Comparison of ENCODE assay signal across 26 cellular contexts in genomic region chr10:20986049-20986448, GRCh38.
A peak's percentile ranks its signal among the peaks of the same experiment; 100 is the strongest.
DNase-seq lines count a peak whose midpoint lies in the region; ATAC-seq, FAIRE-seq and TF ChIP-seq lines count a peak whose summit lies in the region.
"Had no signal": no experiment of that assay in that cellular context is flagged by ENCODE, and none has a peak within 500 bp of the region (broad histone marks: within the 10 kb centered on the region; RNA-seq: fewer than 3 reads in every experiment).

No MANE protein-coding gene starts in this region.

- BruUV-seq in HepG2 (replicated peaks; lab: Mats Ljungman, UMichigan) = no TSS peak

- no peak; the same call in 2 of the 3 replicates for ATAC-seq in HepG2
- no peak for ATAC-seq in HG02642 (IDR thresholded peaks at IDR 0.05; ENCODE audit: poor library complexity, unreplicated experiment)
- no peak for ATAC-seq in SK-N-SH treated with all-trans-retinoic acid at 6 μM for 48 hours

- H3K4me2 ChIP-seq in HepG2 (ENCODE audit: low read depth, low read length) = no peak overlapping the region

- TF ChIP-seq RAD21 in HepG2 (CRISPR knock-in tag; IDR thresholded peaks at IDR 0.05) = no peak

- no peaks in the 10 kb centered on the region for H3K79me2 ChIP-seq in HepG2 (ENCODE audit: insufficient read depth, low read length)

- TF ChIP-seq CTCF in colonic mucosa (IDR thresholded peaks at IDR 0.05) (no peak), HepG2 (CRISPR knock-in tag; IDR thresholded peaks at IDR 0.05) (no peak)

- FAIRE-seq in HepG2 (lab: Jason Lieb, UNC) = no peak
- FAIRE-seq: GM18507, GM19239 had no signal

- intact Hi-C loops in colonic mucosa (cut with DNase I) = no loop called here
- intact Hi-C loops in HepG2 (cut with micrococcal nuclease; ENCODE audit: unreplicated experiment) = no loop called here

- TF ChIP-seq POLR2A in HepG2 (IDR thresholded peaks at IDR 0.05; ENCODE audit: insufficient read depth in 1 of 2, low read depth in 2 of 2, low read length in 2 of 2) = no peak

- H3K9me3 ChIP-seq in colonic mucosa (no peaks in the 10 kb centered on the region), HepG2 (ENCODE audit: low read length) (no peaks in the 10 kb centered on the region)
- H3K9me3 ChIP-seq: MG63 had no signal

- H3K4me3 ChIP-seq in colonic mucosa (no peak overlapping the region), HepG2 (replicated peaks in 1 of 3; ENCODE audit: insufficient read depth in 1 of 3, low read depth in 2 of 3, low read length in 3 of 3) (no peak overlapping the region)
- H3K4me3 ChIP-seq: MG63, SK-N-MC had no signal

- TF ChIP-seq EP300 in HepG2 (IDR thresholded peaks at IDR 0.05; ENCODE audit: low read depth in 2 of 2, low read length in 2 of 2) (no peak), HepG2 (CRISPR knock-in tag; IDR thresholded peaks at IDR 0.05; ENCODE audit: borderline replicate concordance) (no peak)

- no peaks in the 10 kb centered on the region for H3K4me1 ChIP-seq in colonic mucosa
- H3K4me1 ChIP-seq in HepG2 (ENCODE audit: insufficient read depth, low read length) = peaks cover 8% of the 10 kb centered on the region

- H3K36me3 ChIP-seq in colonic mucosa (no peaks in the 10 kb centered on the region), HepG2 (replicated peaks in 1 of 2; ENCODE audit: control insufficient read depth in 1 of 2, insufficient read depth in 2 of 2, low read length in 2 of 2) (no peaks in the 10 kb centered on the region)
- H3K36me3 ChIP-seq: MG63 had no signal

- 2% methylated on average over 2 of the region's 2 CpGs for WGBS in HepG2 (ENCODE audit: low lambda C conversion rate)

- no peaks in the 10 kb centered on the region for H4K20me1 ChIP-seq in HepG2 (ENCODE audit: insufficient read depth, low read length)

- in situ Hi-C loops in HepG2 (cut with HindIII; ENCODE audit: extremely low pct_ligation_motif_present, low pct_unique_long_range_greater_than_20kb) = no loop called here

- no peak overlapping the region for H3K27ac ChIP-seq in colonic mucosa
- no peak overlapping the region for H3K27ac ChIP-seq in HepG2 (ENCODE audit: extremely low read length, insufficient read depth, low read length)
- H3K27ac ChIP-seq: RWPE1, SK-N-MC had no signal

- CTCF ChIA-PET in HepG2 (lab: Yijun Ruan, JAX; ENCODE audit: low intra/inter-chr PET ratio, low total read pairs) = no interaction called here

- no peak overlapping the region for H3K9ac ChIP-seq in colonic mucosa (ENCODE audit: low read depth in 2 of 2, low read length in 2 of 2)
- H3K9ac ChIP-seq in HepG2 (ENCODE audit: insufficient read depth, low read depth, low read length) = no peak overlapping the region

- H3K27me3 ChIP-seq in colonic mucosa (no peaks in the 10 kb centered on the region), HepG2 (ENCODE audit: control insufficient read depth in 1 of 2, insufficient read depth in 2 of 2, low read length in 2 of 2) (no peaks in the 10 kb centered on the region)
- H3K27me3 ChIP-seq: MG63 had no signal

- DNase-seq in NCI-H2227 (lab: John Stamatoyannopoulos, UW; ENCODE audit: unreplicated experiment) (peak; percentile 13), NCI-H2227 treated with DMSO at 0.1 percent for 48 hours (lab: John Stamatoyannopoulos, UW) (no peak), colonic mucosa (peak; percentile 23), HepG2 (ENCODE audit: low spot score) (peak; percentile 28), hippocampal formation (lab: John Stamatoyannopoulos, UW) (no peak), OCI-M2 (lab: John Stamatoyannopoulos, UW; ENCODE audit: unreplicated experiment) (no peak)
- DNase-seq: 8988T; AML-193; Calu3; CD8-positive, alpha-beta memory T cell; DMS153; GDM1; GOT3; HCEC 1CT; Kasumi-1; MG63; NCI-H1694 treated with DMSO at 0.1 percent for 48 hours; NCI-H2107; NCI-H510A treated with DMSO at 0.1 percent for 48 hours; SHP77 treated with DMSO at 0.1 percent for 48 hours had no signal

- H2AFZ ChIP-seq in HepG2 (ENCODE audit: low read length) = no peak overlapping the region

- POLR2A ChIA-PET in HepG2 (lab: Yijun Ruan, JAX) = no interaction called here

TF ChIP-seq in HepG2, 621 proteins besides CTCF, POLR2A, EP300 and RAD21:
- TF ChIP-seq NCOR1 (IDR thresholded peaks at IDR 0.05; ENCODE audit: borderline replicate concordance, low read length) (peak; percentile 36; the same call in 1 of the 2 replicates), HNF4G (IDR thresholded peaks at IDR 0.05; ENCODE audit: borderline replicate concordance, low read depth, low read length) (peak; percentile 59), HNF4G (CRISPR knock-in tag; IDR thresholded peaks at IDR 0.05; ENCODE audit: borderline replicate concordance, low read depth) (no peak), ZBTB46 (CRISPR knock-in tag; IDR thresholded peaks at IDR 0.05; ENCODE audit: borderline replicate concordance) (no peak), PLSCR1 (CRISPR knock-in tag; IDR thresholded peaks at IDR 0.05; ENCODE audit: borderline replicate concordance) (no peak), ESRRA (CRISPR knock-in tag; IDR thresholded peaks at IDR 0.05; ENCODE audit: low read depth) (no peak), HMG20A (CRISPR knock-in tag; IDR thresholded peaks at IDR 0.05; ENCODE audit: borderline replicate concordance) (no peak), HNF4A (CRISPR knock-in tag; IDR thresholded peaks at IDR 0.05) (peak; percentile 71), CEBPB (IDR thresholded peaks at IDR 0.05; ENCODE audit: borderline replicate concordance, low read depth, low read length) (peak; percentile 60)

TF ChIP-seq in SK-N-SH treated with all-trans-retinoic acid at 6 μM for 48 hours, 23 proteins besides CTCF, POLR2A, EP300 and RAD21:
- TF ChIP-seq ESRRG (CRISPR knock-in tag; IDR thresholded peaks at IDR 0.05) = no peak
- TF ChIP-seq CSDC2 (CRISPR knock-in tag; IDR thresholded peaks at IDR 0.05) = no peak
- TF ChIP-seq CSRNP3 (CRISPR knock-in tag; IDR thresholded peaks at IDR 0.05) = no peak
- TF ChIP-seq SNAI2 (CRISPR knock-in tag; IDR thresholded peaks at IDR 0.05) = no peak
- no peak for TF ChIP-seq TOX (CRISPR knock-in tag; IDR thresholded peaks at IDR 0.05; ENCODE audit: borderline replicate concordance)
- no peak for TF ChIP-seq ZNF70 (CRISPR knock-in tag; IDR thresholded peaks at IDR 0.05)
TF ChIP-seq in SK-N-SH treated with all-trans-retinoic acid at 6 μM for 48 hours: peak in this region for 0.

Comparison
In these comparisons a context has a peak if more than half of its experiments do, and no peak if none do; other contexts are left out.
1. DNase-seq: peak in NCI-H2227 (single experiment), colonic mucosa (single experiment) and HepG2 (single experiment); none in NCI-H2227 treated with DMSO at 0.1 percent for 48 hours (single experiment), hippocampal formation (0 of 2) and OCI-M2 (single experiment).